Comparison of ENCODE assay signal across 8 cellular contexts in genomic region chr6:158869604-158870417, GRCh38. TPM values are rescaled to one million over a fixed set of nuclear protein-coding genes. Genes with fewer than 3 reads are reported as not detected.
DNase-seq lines count a peak whose midpoint lies in the region; ATAC-seq, FAIRE-seq and TF ChIP-seq lines count a peak whose summit lies in the region.

No MANE protein-coding gene starts in this region.

- peaks cover 7% of the 10 kb centered on the region for H3K4me1 ChIP-seq in endothelial cell of umbilical vein (ENCODE audit: control insufficient read depth, extremely low read depth, insufficient read depth, low read length)
- peaks cover 28% of the 10 kb centered on the region for H3K4me1 ChIP-seq in mononuclear cell (ENCODE audit: insufficient read depth, low read length)

- intact Hi-C loops in endothelial cell of umbilical vein (cut with micrococcal nuclease) = loop anchor here (1.0 kb wide), 2 partner anchors 16 to 52 kb away; no protein-coding TSS in a partner anchor

- POLR2A ChIA-PET in endothelial cell of umbilical vein (lab: Charles Lee) = no interaction called here

- peak; percentile 92 for ATAC-seq in GM21360 (IDR thresholded peaks at IDR 0.05; ENCODE audit: unreplicated experiment)

- TF ChIP-seq CTCF in D721Med (IDR thresholded peaks at IDR 0.05; ENCODE audit: insufficient read depth, missing control alignments) (peak; percentile 17), endothelial cell of umbilical vein (IDR thresholded peaks at IDR 0.05; ENCODE audit: extremely low read depth in 1 of 2, insufficient read depth in 1 of 2, low read depth in 1 of 2, low read length in 2 of 2) (no peak)

- H3K9me3 ChIP-seq in endothelial cell of umbilical vein (replicated peaks; ENCODE audit: control insufficient read depth, insufficient read depth, low read length) = no peaks in the 10 kb centered on the region
- no peaks in the 10 kb centered on the region for H3K9me3 ChIP-seq in mononuclear cell (ENCODE audit: low read depth, low read length)

- peak overlapping the region; percentile 18 to 65 (median 38) for H3K4me3 ChIP-seq in endothelial cell of umbilical vein (replicated peaks in 1 of 3; ENCODE audit: insufficient read depth in 1 of 3, low read depth in 1 of 3, low read length in 3 of 3)
- H3K4me3 ChIP-seq in mononuclear cell (ENCODE audit: low read length) = peak overlapping the region; percentile 49

- H3K9ac ChIP-seq in endothelial cell of umbilical vein (replicated peaks; ENCODE audit: extremely low read depth, insufficient read depth, low read length) = peak overlapping the region; percentile 64

- H3K27ac ChIP-seq in endothelial cell of umbilical vein (ENCODE audit: insufficient read depth, low read depth, low read length) = peak overlapping the region; percentile 48

- dilution Hi-C loops in endothelial cell of umbilical vein (cut with MboI; ENCODE audit: extremely low pct_ligation_motif_present, low sequenced_read_pairs) = no loop called here

- H3K79me2 ChIP-seq in endothelial cell of umbilical vein (ENCODE audit: control insufficient read depth, insufficient read depth, low read length) = no peaks in the 10 kb centered on the region

- H3K9me1 ChIP-seq in endothelial cell of umbilical vein (replicated peaks; ENCODE audit: control insufficient read depth, extremely low read depth, insufficient read depth, low read length) = no peaks in the 10 kb centered on the region

- DNase-seq in D721Med (ENCODE audit: insufficient read length, low spot score) = peak; percentile 95
- peak; percentile 63 for DNase-seq in HS-5 (ENCODE audit: low read depth)
- DNase-seq in NK-92 treated with Interleukin-12 subunit alpha and Interleukin-12 subunit beta, amount 100 ng/mL, for 24 hours (lab: John Stamatoyannopoulos, UW) = peak; percentile 92
- DNase-seq in activated CD8-positive, alpha-beta memory T cell treated with anti-CD3 and anti-CD28 coated beads, Interleukin-2, amount 50 U/mL, for 24 hours (ENCODE audit: extremely low read depth) = peak; percentile 83
- DNase-seq in endothelial cell of umbilical vein (ENCODE audit: low read depth, low spot score) = peak; percentile 83
- DNase-seq in stimulated activated CD8-positive, alpha-beta memory T cell treated with anti-CD3 and anti-CD28 coated beads, Interleukin-2, amount 100 ng/mL, for 48 hours (ENCODE audit: low read depth in 2 of 2) = peak; percentile 93 to 95

- CTCF ChIA-PET in endothelial cell of umbilical vein (lab: Charles Lee) = interaction anchor here (0.7 to 1.5 kb wide), 8 partner anchors 9 to 178 kb away, joined by 3 to 4 read pairs (median 3); partner anchors contain the start of genes EZR and RSPH3

- peak overlapping the region; percentile 95 for H2AFZ ChIP-seq in endothelial cell of umbilical vein (ENCODE audit: low read depth, low read length)

- TF ChIP-seq POLR2A in endothelial cell of umbilical vein (IDR thresholded peaks at IDR 0.05; ENCODE audit: low read depth, low read length) = no peak

- H3K27me3 ChIP-seq in endothelial cell of umbilical vein (ENCODE audit: control insufficient read depth in 2 of 2, insufficient read depth in 2 of 2, low read length in 2 of 2) = peaks cover 6 to 18% of the 10 kb centered on the region in 2 experiments
- H3K27me3 ChIP-seq in mononuclear cell (ENCODE audit: insufficient read depth, low read length) = no peaks in the 10 kb centered on the region

- TSS peak; percentile 98 for BruUV-seq in endothelial cell of umbilical vein (replicated peaks; lab: Mats Ljungman, UMichigan)

- H4K20me1 ChIP-seq in endothelial cell of umbilical vein (replicated peaks; ENCODE audit: control insufficient read depth, extremely low read depth, insufficient read depth, low read length) = no peaks in the 10 kb centered on the region

- H3K36me3 ChIP-seq in endothelial cell of umbilical vein (ENCODE audit: control insufficient read depth in 2 of 2, extremely low read depth in 1 of 2, insufficient read depth in 2 of 2, low read length in 2 of 2) = no peaks in the 10 kb centered on the region

- FAIRE-seq in D721Med (lab: Jason Lieb, UNC) (no peak), endothelial cell of umbilical vein (lab: Jason Lieb, UNC) (peak; percentile 87)

- H3K4me2 ChIP-seq in endothelial cell of umbilical vein (ENCODE audit: insufficient read depth, low read length) = peak overlapping the region; percentile 73

TF ChIP-seq in endothelial cell of umbilical vein, 7 proteins besides CTCF, POLR2A, EP300 and RAD21:
- TF ChIP-seq GATA2 (IDR thresholded peaks at IDR 0.05; ENCODE audit: insufficient read depth, insufficient read length, low read depth, low read length) = no peak
- peak; percentile 67 for TF ChIP-seq FOS (IDR thresholded peaks at IDR 0.05; ENCODE audit: borderline replicate concordance, insufficient read depth, low read length)
- peak; percentile 50 for TF ChIP-seq JUN (IDR thresholded peaks at IDR 0.05; ENCODE audit: borderline replicate concordance, insufficient read depth, insufficient read length, low read depth)
- TF ChIP-seq POLR2AphosphoS5 (IDR thresholded peaks at IDR 0.05; ENCODE audit: insufficient read depth, low read depth, low read length) = no peak
- TF ChIP-seq EZH2 (IDR thresholded peaks at IDR 0.05; ENCODE audit: borderline replicate concordance, low read depth, low read length, severe bottlenecking) = no peak
- TF ChIP-seq MAX (IDR thresholded peaks at IDR 0.05; ENCODE audit: insufficient read depth, insufficient read length) = no peak
TF ChIP-seq in endothelial cell of umbilical vein: peak in this region for 2.

RNA-seq across cellular contexts. Expression of gene EZR, which starts 50.6 kb away (rescaled TPM):
- total RNA-seq in endothelial cell of umbilical vein = 105 and 108 TPM in 2 replicates
- polyA plus RNA-seq in endothelial cell of umbilical vein = 54.5 and 58.5 TPM in 2 replicates
- 61.7 and 70.4 TPM in 2 replicates for polyA plus RNA-seq in endothelial cell of umbilical vein (2011; cell fraction: cytosol; rRNA removed)
- polyA plus RNA-seq in endothelial cell of umbilical vein (2011; cell fraction: nucleus; rRNA removed) = 99.6 and 120 TPM in 2 replicates
- polyA plus RNA-seq in endothelial cell of umbilical vein (2012) = 76.0 and 97.3 TPM in 2 replicates
- 61.0 and 62.0 TPM in 2 replicates for polyA minus RNA-seq in endothelial cell of umbilical vein
- 42.7 TPM for polyA minus RNA-seq in endothelial cell of umbilical vein (2011; cell fraction: cytosol; rRNA and poly(A)+ RNA removed)
- polyA minus RNA-seq in endothelial cell of umbilical vein (2011; cell fraction: nucleus; rRNA and poly(A)+ RNA removed) = 26.8 and 29.3 TPM in 2 replicates
- 165 TPM for total RNA-seq in mononuclear cell

Comparison
In these comparisons a context has a peak if more than half of its experiments do, and no peak if none do; other contexts are left out.
1. Peak in every context shown above with its lines: DNase-seq, ATAC-seq, H3K4me3 ChIP-seq and H3K27ac ChIP-seq.